ENCODE assay signal across 11 cellular contexts in genomic region chr3:4394048-4394447, GRCh38.
DNase-seq lines count a peak whose midpoint lies in the region; ATAC-seq and TF ChIP-seq lines count a peak whose summit lies in the region.
"Had no signal": no experiment of that assay in that cellular context is flagged by ENCODE, and none has a peak within 500 bp of the region (broad histone marks: within the 10 kb centered on the region; RNA-seq: fewer than 3 reads in every experiment).

No MANE protein-coding gene starts in this region.

- no peak overlapping the region for H3K4me3 Mint-ChIP-seq in activated T-cell treated with anti-CD3 and anti-CD28 coated beads, Interleukin-2, amount 50 U/mL, for 4 hours

- H3K36me3 Mint-ChIP-seq in activated T-cell treated with anti-CD3 and anti-CD28 coated beads, Interleukin-2, amount 50 U/mL, for 4 hours (ENCODE audit: insufficient read depth) = peaks cover 39% of the 10 kb centered on the region

- H4K20me1 ChIP-seq in BLaER1 = no peaks in the 10 kb centered on the region

- no peaks in the 10 kb centered on the region for H3K9me3 Mint-ChIP-seq in activated T-cell treated with anti-CD3 and anti-CD28 coated beads, Interleukin-2, amount 50 U/mL, for 4 hours

- H3K4me1 ChIP-seq in BLaER1 = peaks cover 10% of the 10 kb centered on the region

- peak; percentile 46 to 56 for ATAC-seq in activated T-cell treated with anti-CD3 and anti-CD28 coated beads, Interleukin-2, amount 50 U/mL, for 4 hours
- ATAC-seq in left ventricle myocardium superior (no peak), GM21381 (IDR thresholded peaks at IDR 0.05; ENCODE audit: unreplicated experiment) (no peak)

- H3K9me3 ChIP-seq in BLaER1 = no peaks in the 10 kb centered on the region; the same call in 1 of the 2 replicates

- H3K27me3 ChIP-seq in BLaER1 = no peaks in the 10 kb centered on the region

- no peak overlapping the region for H3K27ac ChIP-seq in BLaER1

- intact Hi-C loops in left ventricle myocardium superior (cut with micrococcal nuclease) = no loop called here

- peaks cover 16% of the 10 kb centered on the region; the same call in 1 of the 2 replicates for H3K36me3 ChIP-seq in BLaER1

- no peak for TF ChIP-seq CTCF in fibroblast of villous mesenchyme (IDR thresholded peaks at IDR 0.05; ENCODE audit: insufficient read depth, low read depth, low read length)

- H3K4me3 ChIP-seq in BLaER1 (no peak overlapping the region), fibroblast of villous mesenchyme (ENCODE audit: low read depth, low read length) (no peak overlapping the region)
- H3K4me3 ChIP-seq: lung had no signal

- no peaks in the 10 kb centered on the region for H3K27me3 Mint-ChIP-seq in activated T-cell treated with anti-CD3 and anti-CD28 coated beads, Interleukin-2, amount 50 U/mL, for 4 hours (ENCODE audit: low read depth)

- DNase-seq in KG1 (lab: John Stamatoyannopoulos, UW) = peak; percentile 29
- no peak for DNase-seq in activated T-cell treated with anti-CD3 and anti-CD28 coated beads, Interleukin-2, amount 50 U/mL, for 4 hours
- peak; percentile 32 for DNase-seq in fibroblast of villous mesenchyme (ENCODE audit: low read depth)
- DNase-seq in cerebellar nuclear complex (lab: John Stamatoyannopoulos, UW) = no peak
- DNase-seq in left ventricle myocardium superior = no peak
- DNase-seq in NCI-H510A (lab: John Stamatoyannopoulos, UW) = no peak
- DNase-seq: foreskin fibroblast, retina had no signal

- H3K4me1 Mint-ChIP-seq in activated T-cell treated with anti-CD3 and anti-CD28 coated beads, Interleukin-2, amount 50 U/mL, for 4 hours (ENCODE audit: low read depth) = peaks cover 34% of the 10 kb centered on the region

- H3K4me2 ChIP-seq in BLaER1 = peak overlapping the region; percentile 48

- H3K9ac ChIP-seq in BLaER1 = no peak overlapping the region

Comparison
In these comparisons a context has a peak if more than half of its experiments do, and no peak if none do; other contexts are left out.
1. DNase-seq: peak in KG1 (single experiment) and fibroblast of villous mesenchyme (single experiment); none in activated T-cell treated with anti-CD3 and anti-CD28 coated beads, Interleukin-2, amount 50 U/mL, for 4 hours (single experiment), cerebellar nuclear complex (0 of 2), left ventricle myocardium superior (single experiment) and NCI-H510A (single experiment).
2. ATAC-seq: peak in activated T-cell treated with anti-CD3 and anti-CD28 coated beads, Interleukin-2, amount 50 U/mL, for 4 hours (2 of 2); none in left ventricle myocardium superior (single experiment) and GM21381 (single experiment).